Comparison of ENCODE assay signal across 21 cellular contexts in genomic region chr6:4128748-4129147, GRCh38. TPM values are rescaled to one million over a fixed set of nuclear protein-coding genes. Genes with fewer than 3 reads are reported as not detected.
DNase-seq lines count a peak whose midpoint lies in the region; ATAC-seq, FAIRE-seq and TF ChIP-seq lines count a peak whose summit lies in the region.
"Had no signal": no experiment of that assay in that cellular context is flagged by ENCODE, and none has a peak within 500 bp of the region (broad histone marks: within the 10 kb centered on the region; RNA-seq: fewer than 3 reads in every experiment).

No MANE protein-coding gene starts in this region.

- H3K27ac ChIP-seq in K562 (ENCODE audit: extremely low read depth, low read depth, low read length), result no peak overlapping the region
- H3K27ac ChIP-seq in mesendoderm (ENCODE audit: low read depth, low read length), result no peak overlapping the region
- no peak overlapping the region for H3K27ac ChIP-seq in A673 (ENCODE audit: low read depth, low read length, poor library complexity, severe bottlenecking)
- H3K27ac ChIP-seq: GM23248, Peyer's patch had no signal

- no peaks in the 10 kb centered on the region for H3K9me1 ChIP-seq in K562 (ENCODE audit: control insufficient read depth, insufficient read depth, low read length)

- H3K79me1 ChIP-seq in mesendoderm (ENCODE audit: low read length), result no peaks in the 10 kb centered on the region

- H4K5ac ChIP-seq in mesendoderm (ENCODE audit: low read length), result no peak overlapping the region

- POLR2A ChIA-PET in K562 (lab: Yijun Ruan, JAX) (interaction anchor here (0.8 kb wide), 1 partner anchor 57 kb away, joined by 4 read pairs; no protein-coding TSS in a partner anchor), A673 (lab: Charles Lee; ENCODE audit: low non-redundant PET) (no interaction called here)

- TF ChIP-seq CTCF in K562 (IDR thresholded peaks at IDR 0.05 in 2 of 3, conservative IDR thresholded peaks at IDR 0.05 in 1 of 3; ENCODE audit: insufficient read depth in 2 of 3, low read depth in 1 of 3, low read length in 3 of 3) (no peak), A673 (conservative IDR thresholded peaks at IDR 0.05; ENCODE audit: low read depth, low read length) (no peak)

- TF ChIP-seq EP300 in K562 (IDR thresholded peaks at IDR 0.05; ENCODE audit: low read length), result peak; percentile 29; the same call in 1 of the 2 replicates

- H4K20me1 ChIP-seq in K562 (replicated peaks; ENCODE audit: control insufficient read depth, insufficient read depth, low read length), result no peaks in the 10 kb centered on the region

- no peak overlapping the region for H2BK5ac ChIP-seq in mesendoderm (ENCODE audit: low read length)

- FAIRE-seq in K562 (lab: Jason Lieb, UNC), result no peak

- H2AFZ ChIP-seq in K562 (ENCODE audit: low read depth, low read length), result no peak overlapping the region
- H2AFZ ChIP-seq: GM23248 had no signal

- no peak overlapping the region for H3K23ac ChIP-seq in mesendoderm (ENCODE audit: low read length)

- no peak overlapping the region for H4K8ac ChIP-seq in mesendoderm (ENCODE audit: low read depth, low read length)

- no peak overlapping the region for H2BK15ac ChIP-seq in mesendoderm (replicated peaks; ENCODE audit: low read depth)

- no peak overlapping the region for H3K18ac ChIP-seq in mesendoderm (ENCODE audit: low read length)

- CTCF ChIA-PET in K562 (lab: Yijun Ruan, JAX; ENCODE audit: low intra/inter-chr PET ratio) (no interaction called here), A673 (lab: Charles Lee) (no interaction called here)

- no peak overlapping the region for H3K56ac ChIP-seq in mesendoderm (ENCODE audit: low read length)

- peak overlapping the region; percentile 12 for H2BK120ac ChIP-seq in mesendoderm (ENCODE audit: low read depth, low read length)

- no peak for TF ChIP-seq RAD21 in K562 (CRISPR knock-in tag; conservative IDR thresholded peaks at IDR 0.05 in 1 of 2, IDR thresholded peaks at IDR 0.05 in 1 of 2)

- ATAC-seq in K562, result no peak
- ATAC-seq in HG03175 (IDR thresholded peaks at IDR 0.05; ENCODE audit: unreplicated experiment), result no peak
- ATAC-seq: HCT116 had no signal

- peak; percentile 86 for DNase-seq in A172 (ENCODE audit: low spot score)
- DNase-seq in NCI-H226, result peak; percentile 93
- peak in 3 of 4 experiments; percentile 30 to 42 (median 30) for DNase-seq in K562 (ENCODE audit: extremely low read depth in 1 of 4, low spot score in 3 of 4)
- DNase-seq in mesendoderm, result no peak
- DNase-seq in A673 (ENCODE audit: low spot score), result no peak
- DNase-seq in OCI-M1 (lab: John Stamatoyannopoulos, UW), result no peak
- DNase-seq in cerebellar nuclear complex (lab: John Stamatoyannopoulos, UW), result no peak
- DNase-seq: 8988T, Caco-2, GF-D8, KBM-7, NCI-H1092 treated with DMSO at 0.1 percent for 48 hours, NCI-H1694, NCI-H2107, NCI-H345, Peyer's patch, SIG-M5 had no signal

- 19% methylated on average over 6 of the region's 6 CpGs for WGBS in K562 (ENCODE audit: insufficient coverage, low coverage, missing lambda C conversion rate)
- WGBS in mesendoderm (ENCODE audit: extremely low coverage, insufficient coverage, low lambda C conversion rate), result no CpG with 5 or more reads among the region's 6 CpGs

- no peak overlapping the region for H3K9ac ChIP-seq in K562 (ENCODE audit: insufficient read depth in 1 of 2, low read depth in 2 of 2, low read length in 2 of 2)
- no peak overlapping the region for H3K9ac ChIP-seq in mesendoderm (ENCODE audit: low read length)
- H3K9ac ChIP-seq: GM23248 had no signal

- H3K27me3 ChIP-seq in K562 (ENCODE audit: control insufficient read depth in 2 of 2, insufficient read depth in 2 of 2, low read length in 2 of 2) (no peaks in the 10 kb centered on the region), mesendoderm (ENCODE audit: insufficient read depth, low read length, poor library complexity) (no peaks in the 10 kb centered on the region), A673 (replicated peaks; ENCODE audit: insufficient read depth, low read depth, low read length, poor library complexity) (no peaks in the 10 kb centered on the region)
- H3K27me3 ChIP-seq: Peyer's patch had no signal

- H3K4ac ChIP-seq in mesendoderm (ENCODE audit: low read depth, low read length), result no peak overlapping the region

- H3K79me2 ChIP-seq in K562 (ENCODE audit: control insufficient read depth, insufficient read depth, low read length), result peaks cover 22% of the 10 kb centered on the region
- H3K79me2 ChIP-seq in mesendoderm (ENCODE audit: control insufficient read depth, insufficient read depth, low read length), result no peaks in the 10 kb centered on the region

- H3K4me1 ChIP-seq in K562 (replicated peaks in 1 of 2; ENCODE audit: control insufficient read depth in 2 of 2, insufficient read depth in 2 of 2, low read length in 2 of 2) (peaks cover 0 to 38% of the 10 kb centered on the region in 2 experiments; a peak in 4 of 5 replicates), mesendoderm (ENCODE audit: control insufficient read depth, low read depth, low read length) (no peaks in the 10 kb centered on the region), A673 (ENCODE audit: insufficient read depth, low read length, poor library complexity, severe bottlenecking) (no peaks in the 10 kb centered on the region)

- BruUV-seq in K562 (replicated peaks; lab: Mats Ljungman, UMichigan) (no TSS peak), A673 (replicated peaks; lab: Mats Ljungman, UMichigan) (no TSS peak)

- H3K36me3 ChIP-seq in K562 (ENCODE audit: control insufficient read depth, insufficient read depth, low read length) (peaks cover 92% of the 10 kb centered on the region), mesendoderm (ENCODE audit: control insufficient read depth, insufficient read depth, low read length) (peaks cover 4% of the 10 kb centered on the region), A673 (ENCODE audit: insufficient read depth, low read length, poor library complexity, severe bottlenecking) (peaks cover 24% of the 10 kb centered on the region)

- no peak overlapping the region; the same call in 1 of the 2 replicates for H3K4me2 ChIP-seq in K562 (ENCODE audit: insufficient read depth, low read length)
- H3K4me2 ChIP-seq in mesendoderm (ENCODE audit: low read length), result no peak overlapping the region

- in situ Hi-C loops in K562 (cut with MboI), result no loop called here

- H2AK5ac ChIP-seq in mesendoderm (ENCODE audit: low read length), result no peak overlapping the region

- intact Hi-C loops in K562 (cut with micrococcal nuclease) (no loop called here), A673 (cut with micrococcal nuclease; ENCODE audit: unreplicated experiment) (no loop called here)

- no peak for TF ChIP-seq POLR2A in K562 (conservative IDR thresholded peaks at IDR 0.05)

- H3K4me3 ChIP-seq in K562 (no peak overlapping the region), mesendoderm (ENCODE audit: low read length) (no peak overlapping the region), A673 (ENCODE audit: low read depth, low read length, poor library complexity, severe bottlenecking) (no peak overlapping the region)
- H3K4me3 ChIP-seq: GM23248, Peyer's patch had no signal

- H3K9me3 ChIP-seq in K562 (replicated peaks; ENCODE audit: control insufficient read depth, insufficient read depth, low read depth, low read length) (no peaks in the 10 kb centered on the region), A673 (ENCODE audit: low read depth, low read length, poor library complexity, severe bottlenecking) (no peaks in the 10 kb centered on the region)
- H3K9me3 ChIP-seq: Caco-2, Peyer's patch had no signal

TF ChIP-seq in K562, 482 proteins besides CTCF, POLR2A, EP300 and RAD21 (continues in another document):
- no peak for TF ChIP-seq FOXJ3 (CRISPR knock-in tag; IDR thresholded peaks at IDR 0.05)

RNA-seq across cellular contexts. Expression of gene ECI2, which starts 6.6 kb away (rescaled TPM):
- total RNA-seq in A172 (2014; rRNA removed; shearing (Covaris generic)), result 163 and 235 TPM in 2 replicates
- total RNA-seq in K562 (2011; cell fraction: chromatin; rRNA removed; ENCODE audit: low replicate concordance), result 61.5 and 71.7 TPM in 2 replicates
- 29.9 and 41.3 TPM in 2 replicates for total RNA-seq in K562 (2011; cell fraction: nucleolus; rRNA removed)
- total RNA-seq in K562 (2011; cell fraction: nucleoplasm; rRNA removed), result 42.9 and 50.0 TPM in 2 replicates
- 142 and 150 TPM in 2 replicates for total RNA-seq in K562 (2014; rRNA removed)
- 157 and 171 TPM in 2 replicates for total RNA-seq in K562 (2014; rRNA removed; fragmentation: Illumina TruSeq; extraction: Trizol)
- total RNA-seq in K562 (2015; rRNA removed; fragmentation: Illumina TruSeq; extraction: Trizol), result 141 and 142 TPM in 2 replicates
- total RNA-seq in K562 (2021), result 101 and 104 TPM in 2 replicates
- polyA plus RNA-seq in K562 (2011; rRNA removed), result 62.1 and 80.7 TPM in 2 replicates
- 51.6 and 74.1 TPM in 2 replicates for polyA plus RNA-seq in K562 (2011; cell fraction: cytosol; rRNA removed)
- polyA plus RNA-seq in K562 (2011; cell fraction: nucleus; rRNA removed), result 59.0 and 69.0 TPM in 2 replicates
- polyA plus RNA-seq in K562 (2012), result 92.5 and 178 TPM in 2 replicates
- 179 and 228 TPM in 2 replicates for polyA plus RNA-seq in K562 (2014; fragmentation: Illumina TruSeq; extraction: Trizol)
- 100 to 1,000 TPM; 332 to 377 TPM for polyA plus RNA-seq in K562 (2014; fragmentation: Nextera tagmentation; extraction: Ambion mirVana)
- 88.9 and 114 TPM in 2 replicates for polyA plus RNA-seq in K562 (2014; rRNA removed)
- 134 and 145 TPM in 2 replicates for polyA minus RNA-seq in K562 (2011; rRNA and poly(A)+ RNA removed)
- 41.0 and 57.7 TPM in 2 replicates for polyA minus RNA-seq in K562 (2011; cell fraction: cytosol; rRNA and poly(A)+ RNA removed)
- polyA minus RNA-seq in K562 (2011; cell fraction: nucleus; rRNA and poly(A)+ RNA removed), result 22.3 and 36.7 TPM in 2 replicates
- polyA plus RNA-seq in mesendoderm (2013, experiment 1 of 2), result 48.6 TPM
- 49.8 TPM for polyA plus RNA-seq in mesendoderm (2013, experiment 2 of 2)
- total RNA-seq in A673 (2021), result 56.3 and 70.4 TPM in 2 replicates

RNA-seq across cellular contexts. Expression of gene FAM217A, which starts 49.8 kb away (rescaled TPM):
- total RNA-seq in A172 (2014; rRNA removed; shearing (Covaris generic)), result not detected in 2 replicates
- not detected in 2 replicates for total RNA-seq in K562 (2011; cell fraction: chromatin; rRNA removed; ENCODE audit: low replicate concordance)
- total RNA-seq in K562 (2011; cell fraction: nucleolus; rRNA removed), result not detected in 2 replicates
- total RNA-seq in K562 (2011; cell fraction: nucleoplasm; rRNA removed), result not detected in 2 replicates
- total RNA-seq in K562 (2014; rRNA removed), result not detected in 2 replicates
- not detected in 2 replicates for total RNA-seq in K562 (2014; rRNA removed; fragmentation: Illumina TruSeq; extraction: Trizol)
- not detected in 2 replicates for total RNA-seq in K562 (2015; rRNA removed; fragmentation: Illumina TruSeq; extraction: Trizol)
- total RNA-seq in K562 (2021), result not detected in 2 replicates
- polyA plus RNA-seq in K562 (2011; rRNA removed), result not detected in 2 replicates
- polyA plus RNA-seq in K562 (2011; cell fraction: cytosol; rRNA removed), result not detected in 2 replicates
- polyA plus RNA-seq in K562 (2011; cell fraction: nucleus; rRNA removed), result not detected in 2 replicates
- not detected in 2 replicates for polyA plus RNA-seq in K562 (2012)
- polyA plus RNA-seq in K562 (2014; fragmentation: Illumina TruSeq; extraction: Trizol), result not detected in 2 replicates
- polyA plus RNA-seq in K562 (2014; fragmentation: Nextera tagmentation; extraction: Ambion mirVana), result not detected
- polyA plus RNA-seq in K562 (2014; rRNA removed), result not detected in 2 replicates
- polyA minus RNA-seq in K562 (2011; rRNA and poly(A)+ RNA removed), result not detected in 2 replicates
- not detected in 2 replicates for polyA minus RNA-seq in K562 (2011; cell fraction: cytosol; rRNA and poly(A)+ RNA removed)
- not detected in 2 replicates for polyA minus RNA-seq in K562 (2011; cell fraction: nucleus; rRNA and poly(A)+ RNA removed)
- polyA plus RNA-seq in mesendoderm (2013, experiment 1 of 2), result 0.03 TPM
- polyA plus RNA-seq in mesendoderm (2013, experiment 2 of 2), result 0.03 TPM
- not detected in 2 replicates for total RNA-seq in A673 (2021)
- total RNA-seq: Caco-2, GM23248, Peyer's patch had no signal
- polyA plus RNA-seq: CD14-positive monocyte, GM23248 had no signal

Comparison
In these comparisons a context has a peak if more than half of its experiments do, and no peak if none do; other contexts are left out.
1. DNase-seq: peak in A172 (single experiment), NCI-H226 (single experiment) and K562 (3 of 4); none in mesendoderm (single experiment), A673 (single experiment), OCI-M1 (single experiment) and cerebellar nuclear complex (0 of 2).